In genomic region chr16:78503501-78504110, GRCh38 we compare ENCODE assay signal across 8 cellular contexts.
DNase-seq lines count a peak whose midpoint lies in the region; ATAC-seq, FAIRE-seq and TF ChIP-seq lines count a peak whose summit lies in the region.

No MANE protein-coding gene starts in this region.

- H3K9me3 ChIP-seq in body of pancreas (no peaks in the 10 kb centered on the region), kidney (ENCODE audit: control insufficient read depth in 1 of 2, low read length in 2 of 2) (no peaks in the 10 kb centered on the region)

- H3K4me3 ChIP-seq in body of pancreas (no peak overlapping the region), kidney (ENCODE audit: low read length in 2 of 2) (no peak overlapping the region)

- H3K9ac ChIP-seq in kidney (ENCODE audit: low read length in 2 of 2) = no peak overlapping the region

- FAIRE-seq in kidney (lab: Jason Lieb, UNC) = peak; percentile 72

- TF ChIP-seq CTCF in RWPE1 (conservative IDR thresholded peaks at IDR 0.05; ENCODE audit: low read depth) = peak; percentile 60
- TF ChIP-seq CTCF in body of pancreas (IDR thresholded peaks at IDR 0.05) = peak; percentile 59 to 80 (median 64)
- peak; percentile 71 for TF ChIP-seq CTCF in kidney (IDR thresholded peaks at IDR 0.05; ENCODE audit: borderline replicate concordance, extremely low read depth, insufficient read depth)

- H3K4me1 ChIP-seq in body of pancreas (no peaks in the 10 kb centered on the region), kidney (ENCODE audit: control insufficient read depth in 1 of 2, insufficient read depth in 1 of 2, low read depth in 1 of 2, low read length in 2 of 2) (peaks cover 9 to 24% of the 10 kb centered on the region in 2 donors)

- POLR2A ChIA-PET in HEK293T (lab: Yijun Ruan, JAX) = no interaction called here
- POLR2A ChIA-PET in RWPE1 (lab: Yijun Ruan, JAX; ENCODE audit: low non-redundant PET) = no interaction called here

- no peak for TF ChIP-seq POLR2A in body of pancreas (IDR thresholded peaks at IDR 0.05)

- CTCF ChIA-PET in HEK293T (lab: Yijun Ruan, JAX) (interaction anchor here (0.7 kb wide), 2 partner anchors 131 to 314 kb away, joined by 3 read pairs; no protein-coding TSS in a partner anchor), RWPE1 (lab: Yijun Ruan, JAX) (interaction anchor here (0.6 kb wide), 1 partner anchor 245 kb away, joined by 5 read pairs; no protein-coding TSS in a partner anchor)

- ATAC-seq in body of pancreas (peak; percentile 40), GM21390 (IDR thresholded peaks at IDR 0.05; ENCODE audit: unreplicated experiment) (no peak), GM21717 (IDR thresholded peaks at IDR 0.05; ENCODE audit: unreplicated experiment) (no peak)

- H3K36me3 ChIP-seq in body of pancreas (replicated peaks in 1 of 2; ENCODE audit: insufficient read depth in 1 of 2, low read depth in 2 of 2) (no peaks in the 10 kb centered on the region), kidney (ENCODE audit: control insufficient read depth in 1 of 2, insufficient read depth in 2 of 2, low read length in 2 of 2) (no peaks in the 10 kb centered on the region)

- DNase-seq in DMS153 (lab: John Stamatoyannopoulos, UW) (peak; percentile 62), HEK293T (ENCODE audit: extremely low spot score) (peak; percentile 48), RWPE1 (ENCODE audit: low spot score) (peak; percentile 9), body of pancreas (peak; percentile 54 to 68 (median 54)), kidney (no peak)
- peak; percentile 10 for DNase-seq in stimulated activated CD8-positive, alpha-beta memory T cell treated with anti-CD3 and anti-CD28 coated beads, Interleukin-15, amount 100 ng/mL, for 1 hour (ENCODE audit: low read depth)

- no peak overlapping the region for H3K27ac ChIP-seq in RWPE1
- H3K27ac ChIP-seq in body of pancreas = no peak overlapping the region
- H3K27ac ChIP-seq in kidney (ENCODE audit: low read depth in 2 of 2, low read length in 2 of 2) = no peak overlapping the region

- intact Hi-C loops in body of pancreas (cut with DNase I) = no loop called here
- intact Hi-C loops in kidney (cut with DNase I) = no loop called here

- H3K27me3 ChIP-seq in body of pancreas = no peaks in the 10 kb centered on the region

- WGBS in body of pancreas, 2 donors = 24 to 26% methylated on average over 4 of the region's 4 CpGs

TF ChIP-seq in HEK293T, 16 proteins besides CTCF, POLR2A, EP300 and RAD21:
- TF ChIP-seq ARNT (IDR thresholded peaks at IDR 0.05) = no peak
- no peak for TF ChIP-seq LEF1 (IDR thresholded peaks at IDR 0.05; ENCODE audit: borderline replicate concordance)
- TF ChIP-seq HDGF (IDR thresholded peaks at IDR 0.05; ENCODE audit: borderline replicate concordance) = no peak
- no peak for TF ChIP-seq SUZ12 (IDR thresholded peaks at IDR 0.05)
- TF ChIP-seq BHLHE40 (IDR thresholded peaks at IDR 0.05; ENCODE audit: borderline replicate concordance) = no peak
- TF ChIP-seq PKNOX1 (IDR thresholded peaks at IDR 0.05) = no peak
- TF ChIP-seq NFRKB (IDR thresholded peaks at IDR 0.05) = no peak
